ENCODE assay signal across 8 cellular contexts in genomic region chr10:119541046-119541445, GRCh38. TPM values are rescaled to one million over a fixed set of nuclear protein-coding genes. Genes with fewer than 3 reads are reported as not detected.
DNase-seq lines count a peak whose midpoint lies in the region; ATAC-seq and TF ChIP-seq lines count a peak whose summit lies in the region.

No MANE protein-coding gene starts in this region.

- H3K27me3 ChIP-seq in left ventricle myocardium inferior (ENCODE audit: low read depth) (peaks cover 43% of the 10 kb centered on the region), upper lobe of left lung (no peaks in the 10 kb centered on the region)

- H3K4me3 ChIP-seq in left ventricle myocardium inferior, result peak overlapping the region; percentile 79
- peak overlapping the region in 3 of 4 donors; percentile 64 to 87 (median 68) for H3K4me3 ChIP-seq in upper lobe of left lung

- TF ChIP-seq CTCF in left ventricle myocardium inferior (IDR thresholded peaks at IDR 0.05; ENCODE audit: borderline replicate concordance), result no peak
- TF ChIP-seq CTCF in upper lobe of left lung (IDR thresholded peaks at IDR 0.05), result no peak

- no peaks in the 10 kb centered on the region for H3K36me3 ChIP-seq in left ventricle myocardium inferior
- no peaks in the 10 kb centered on the region for H3K36me3 ChIP-seq in upper lobe of left lung

- H3K4me1 Mint-ChIP-seq in activated T-helper 1 cell treated with anti-CD3 and anti-CD28 coated beads, Interleukin-12 subunit alpha, Interleukin-12 subunit beta, Interleukin-2, Interleukin-4 antibody, amounts not matched to agents 30 ng/mL and 10 ng/mL and 1 ng/mL, durations not matched to agents 14 hours and 24 hours and 36 hours (ENCODE audit: low read depth), result peaks cover 61% of the 10 kb centered on the region
- peaks cover 15 to 33% of the 10 kb centered on the region in 2 donors for H3K4me1 Mint-ChIP-seq in immature natural killer cell

- TF ChIP-seq EP300 in upper lobe of left lung (IDR thresholded peaks at IDR 0.05), result no peak

- peaks cover 4% of the 10 kb centered on the region for H3K27me3 Mint-ChIP-seq in activated T-helper 1 cell treated with anti-CD3 and anti-CD28 coated beads, Interleukin-12 subunit alpha, Interleukin-12 subunit beta, Interleukin-2, Interleukin-4 antibody, amounts not matched to agents 30 ng/mL and 10 ng/mL and 1 ng/mL, durations not matched to agents 14 hours and 24 hours and 36 hours (ENCODE audit: insufficient read depth)
- H3K27me3 Mint-ChIP-seq in immature natural killer cell (ENCODE audit: low read depth in 3 of 3), result peaks cover 0 to 2% (median 0%) of the 10 kb centered on the region in 3 donors

- H3K4me1 ChIP-seq in left ventricle myocardium inferior (peaks cover 22% of the 10 kb centered on the region), upper lobe of left lung (peaks cover 10 to 28% (median 26%) of the 10 kb centered on the region in 4 donors)

- H3K27ac Mint-ChIP-seq in activated T-helper 1 cell treated with anti-CD3 and anti-CD28 coated beads, Interleukin-12 subunit alpha, Interleukin-12 subunit beta, Interleukin-2, Interleukin-4 antibody, amounts not matched to agents 30 ng/mL and 10 ng/mL and 1 ng/mL, durations not matched to agents 14 hours and 24 hours and 36 hours, result peak overlapping the region; percentile 91
- H3K27ac Mint-ChIP-seq in immature natural killer cell, result peak overlapping the region in 1 of 6 donors; percentile 62

- H3K36me3 Mint-ChIP-seq in activated T-helper 1 cell treated with anti-CD3 and anti-CD28 coated beads, Interleukin-12 subunit alpha, Interleukin-12 subunit beta, Interleukin-2, Interleukin-4 antibody, amounts not matched to agents 30 ng/mL and 10 ng/mL and 1 ng/mL, durations not matched to agents 14 hours and 24 hours and 36 hours (ENCODE audit: low read depth), result peaks cover 12% of the 10 kb centered on the region
- H3K36me3 Mint-ChIP-seq in immature natural killer cell, result no peaks in the 10 kb centered on the region

- no peak for ATAC-seq in Right ventricle myocardium inferior
- ATAC-seq in upper lobe of left lung (ENCODE audit: low FRiP score in 2 of 2), result no peak
- ATAC-seq in GM18907 (IDR thresholded peaks at IDR 0.05; ENCODE audit: unreplicated experiment), result no peak
- no peak for ATAC-seq in GM21528 (IDR thresholded peaks at IDR 0.05; ENCODE audit: low FRiP score, unreplicated experiment)

- 60 to 71% methylated on average over 6 of the region's 6 CpGs for WGBS in upper lobe of left lung, 2 donors

- intact Hi-C loops in left ventricle myocardium inferior (cut with micrococcal nuclease), result no loop called here
- intact Hi-C loops in Right ventricle myocardium inferior (cut with DNase I), result no loop called here
- intact Hi-C loops in activated T-helper 1 cell treated with anti-CD3 and anti-CD28 coated beads, Interleukin-12 subunit alpha, Interleukin-12 subunit beta, Interleukin-2, Interleukin-4 antibody, amounts not matched to agents 30 ng/mL and 10 ng/mL and 1 ng/mL, durations not matched to agents 14 hours and 24 hours and 36 hours (cut with micrococcal nuclease), result loop anchor here (1.0 to 10.0 kb wide), 7 partner anchors 24 to 437 kb away; partner anchors contain the start of gene DENND10

- peak overlapping the region; percentile 97 for H3K4me3 Mint-ChIP-seq in activated T-helper 1 cell treated with anti-CD3 and anti-CD28 coated beads, Interleukin-12 subunit alpha, Interleukin-12 subunit beta, Interleukin-2, Interleukin-4 antibody, amounts not matched to agents 30 ng/mL and 10 ng/mL and 1 ng/mL, durations not matched to agents 14 hours and 24 hours and 36 hours
- peak overlapping the region; percentile 70 to 88 (median 85) for H3K4me3 Mint-ChIP-seq in immature natural killer cell

- no peak overlapping the region for H3K27ac ChIP-seq in left ventricle myocardium inferior (replicated peaks)
- H3K27ac ChIP-seq in upper lobe of left lung, result no peak overlapping the region

- H3K9me3 ChIP-seq in left ventricle myocardium inferior (replicated peaks) (no peaks in the 10 kb centered on the region), upper lobe of left lung (no peaks in the 10 kb centered on the region)

- H3K9me3 Mint-ChIP-seq in activated T-helper 1 cell treated with anti-CD3 and anti-CD28 coated beads, Interleukin-12 subunit alpha, Interleukin-12 subunit beta, Interleukin-2, Interleukin-4 antibody, amounts not matched to agents 30 ng/mL and 10 ng/mL and 1 ng/mL, durations not matched to agents 14 hours and 24 hours and 36 hours, result no peaks in the 10 kb centered on the region
- no peaks in the 10 kb centered on the region for H3K9me3 Mint-ChIP-seq in immature natural killer cell

- TF ChIP-seq POLR2A in upper lobe of left lung (IDR thresholded peaks at IDR 0.05), result no peak

- DNase-seq in left ventricle myocardium inferior, result no peak
- no peak for DNase-seq in Right ventricle myocardium inferior (ENCODE audit: missing footprints)
- DNase-seq in activated T-helper 1 cell treated with anti-CD3 and anti-CD28 coated beads, Interleukin-12 subunit alpha, Interleukin-12 subunit beta, Interleukin-2, Interleukin-4 antibody, amounts not matched to agents 30 ng/mL and 10 ng/mL and 1 ng/mL, durations not matched to agents 14 hours and 24 hours and 36 hours (ENCODE audit: low spot score), result peak; percentile 21
- no peak for DNase-seq in immature natural killer cell
- DNase-seq in upper lobe of left lung, result no peak
- no peak for DNase-seq in HK-2 (ENCODE audit: unreplicated experiment)

RNA-seq across cellular contexts. Expression of gene RGS10, which starts 1.5 kb away (rescaled TPM):
- total RNA-seq in left ventricle myocardium inferior, result 5.6 TPM
- 7.2 TPM for total RNA-seq in Right ventricle myocardium inferior
- 142 and 150 TPM in 2 replicates for total RNA-seq in activated T-helper 1 cell treated with anti-CD3 and anti-CD28 coated beads, Interleukin-12 subunit alpha, Interleukin-12 subunit beta, Interleukin-2, Interleukin-4 antibody, amounts not matched to agents 30 ng/mL and 10 ng/mL and 1 ng/mL, durations not matched to agents 14 hours and 24 hours and 36 hours
- polyA plus RNA-seq in immature natural killer cell, result 10 to 100 TPM; 11.8 to 48.4 (median 40.7) TPM
- 10 to 100 TPM; 11.7 to 39.3 (median 26.5) TPM for total RNA-seq in upper lobe of left lung

RNA-seq across cellular contexts. Expression of gene TIAL1, which starts 55.7 kb away (rescaled TPM):
- total RNA-seq in left ventricle myocardium inferior (73.9 TPM), Right ventricle myocardium inferior (74.0 TPM), upper lobe of left lung (100 to 1,000 TPM in 2 of 6 donors, 10 to 100 TPM in 4; 53.3 to 112 (median 87.9) TPM)
- 192 and 195 TPM in 2 replicates for total RNA-seq in activated T-helper 1 cell treated with anti-CD3 and anti-CD28 coated beads, Interleukin-12 subunit alpha, Interleukin-12 subunit beta, Interleukin-2, Interleukin-4 antibody, amounts not matched to agents 30 ng/mL and 10 ng/mL and 1 ng/mL, durations not matched to agents 14 hours and 24 hours and 36 hours
- polyA plus RNA-seq in immature natural killer cell, result 10 to 100 TPM in 2 of 3 donors, 1 to 10 TPM in 1; 5.5 to 14.2 (median 10.9) TPM
